Comparison of ENCODE assay signal across 1 cellular context in genomic region chr5:7397935-7398334, GRCh38.
TF ChIP-seq lines count a peak whose summit lies in the region.

No MANE protein-coding gene starts in this region.

TF ChIP-seq in GM23338, 12 proteins besides CTCF, POLR2A, EP300 and RAD21 (continued from another document):
- TF ChIP-seq, protein P1, sequence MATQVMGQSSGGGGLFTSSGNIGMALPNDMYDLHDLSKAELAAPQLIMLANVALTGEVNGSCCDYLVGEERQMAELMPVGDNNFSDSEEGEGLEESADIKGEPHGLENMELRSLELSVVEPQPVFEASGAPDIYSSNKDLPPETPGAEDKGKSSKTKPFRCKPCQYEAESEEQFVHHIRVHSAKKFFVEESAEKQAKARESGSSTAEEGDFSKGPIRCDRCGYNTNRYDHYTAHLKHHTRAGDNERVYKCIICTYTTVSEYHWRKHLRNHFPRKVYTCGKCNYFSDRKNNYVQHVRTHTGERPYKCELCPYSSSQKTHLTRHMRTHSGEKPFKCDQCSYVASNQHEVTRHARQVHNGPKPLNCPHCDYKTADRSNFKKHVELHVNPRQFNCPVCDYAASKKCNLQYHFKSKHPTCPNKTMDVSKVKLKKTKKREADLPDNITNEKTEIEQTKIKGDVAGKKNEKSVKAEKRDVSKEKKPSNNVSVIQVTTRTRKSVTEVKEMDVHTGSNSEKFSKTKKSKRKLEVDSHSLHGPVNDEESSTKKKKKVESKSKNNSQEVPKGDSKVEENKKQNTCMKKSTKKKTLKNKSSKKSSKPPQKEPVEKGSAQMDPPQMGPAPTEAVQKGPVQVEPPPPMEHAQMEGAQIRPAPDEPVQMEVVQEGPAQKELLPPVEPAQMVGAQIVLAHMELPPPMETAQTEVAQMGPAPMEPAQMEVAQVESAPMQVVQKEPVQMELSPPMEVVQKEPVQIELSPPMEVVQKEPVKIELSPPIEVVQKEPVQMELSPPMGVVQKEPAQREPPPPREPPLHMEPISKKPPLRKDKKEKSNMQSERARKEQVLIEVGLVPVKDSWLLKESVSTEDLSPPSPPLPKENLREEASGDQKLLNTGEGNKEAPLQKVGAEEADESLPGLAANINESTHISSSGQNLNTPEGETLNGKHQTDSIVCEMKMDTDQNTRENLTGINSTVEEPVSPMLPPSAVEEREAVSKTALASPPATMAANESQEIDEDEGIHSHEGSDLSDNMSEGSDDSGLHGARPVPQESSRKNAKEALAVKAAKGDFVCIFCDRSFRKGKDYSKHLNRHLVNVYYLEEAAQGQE (IDR thresholded peaks at IDR 0.05; ENCODE audit: unreplicated experiment): no peak
- TF ChIP-seq EZH2 (IDR thresholded peaks at IDR 0.05; ENCODE audit: low read depth, unreplicated experiment) (no peak), ZNF331 (CRISPR knock-in tag; IDR thresholded peaks at IDR 0.05; ENCODE audit: low read depth) (no peak), JUNB (IDR thresholded peaks at IDR 0.05; ENCODE audit: unreplicated experiment) (no peak), POLR2AphosphoS5 (IDR thresholded peaks at IDR 0.05; ENCODE audit: low read depth) (no peak), CREB1 (CRISPR knock-in tag; IDR thresholded peaks at IDR 0.05; ENCODE audit: low read depth) (no peak), STAT1 (IDR thresholded peaks at IDR 0.05; ENCODE audit: unreplicated experiment) (no peak), ETS1 (IDR thresholded peaks at IDR 0.05) (no peak), EZH2phosphoT487 (IDR thresholded peaks at IDR 0.05; ENCODE audit: unreplicated experiment) (no peak)
